27 cellular contexts compared by ENCODE assay signal in the genomic region with DNA sequence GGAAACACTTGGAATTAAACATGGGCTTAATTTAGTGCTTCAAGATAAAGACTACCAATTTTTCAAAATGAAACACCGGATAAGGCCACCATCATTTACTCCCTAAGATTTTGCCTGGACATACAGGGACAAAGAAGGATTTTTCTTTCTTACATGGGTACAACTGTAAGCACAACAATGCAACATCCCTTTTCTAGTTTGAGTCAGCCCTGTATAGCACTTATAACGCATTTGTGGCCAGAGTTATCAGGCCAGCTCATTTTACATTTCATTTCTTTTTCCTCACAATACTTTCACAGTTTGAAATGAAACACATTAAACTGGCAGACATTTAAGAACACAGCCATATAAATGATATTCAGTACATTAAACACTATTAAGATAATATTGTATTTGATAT. TPM values are rescaled to one million over a fixed set of nuclear protein-coding genes. Genes with fewer than 3 reads are reported as not detected.
DNase-seq lines count a peak whose midpoint lies in the region; TF ChIP-seq lines count a peak whose summit lies in the region.
"Had no signal": no experiment of that assay in that cellular context is flagged by ENCODE, and none has a peak within 500 bp of the region (broad histone marks: within the 10 kb centered on the region; RNA-seq: fewer than 3 reads in every experiment).

No MANE protein-coding gene starts in this region.

- peaks cover 36% of the 10 kb centered on the region for H3K4me1 ChIP-seq in GM23248 (ENCODE audit: insufficient read depth)
- H3K4me1 ChIP-seq: gastrocnemius medialis, Peyer's patch had no signal

- no peaks in the 10 kb centered on the region for H3K27me3 Mint-ChIP-seq in nephron progenitor cell (ENCODE audit: low read depth, poor library complexity)
- H3K27me3 Mint-ChIP-seq: activated CD4-positive, alpha-beta T cell treated with anti-CD3 and anti-CD28 coated beads for 36 hours had no signal

- H3K79me2 ChIP-seq in GM23248 (ENCODE audit: insufficient read depth) = no peaks in the 10 kb centered on the region
- H3K79me2 ChIP-seq: hepatocyte had no signal

- no peaks in the 10 kb centered on the region for H3K9me3 Mint-ChIP-seq in nephron progenitor cell
- H3K9me3 Mint-ChIP-seq: activated naive CD4-positive, alpha-beta T cell treated with anti-CD3 and anti-CD28 coated beads, Interleukin-2, amount 50 U/mL, for 24 hours; CD8-positive, alpha-beta T cell had no signal

- no peak overlapping the region for H3K27ac Mint-ChIP-seq in nephron progenitor cell
- H3K27ac Mint-ChIP-seq: activated CD4-positive, alpha-beta T cell treated with anti-CD3 and anti-CD28 coated beads for 36 hours; activated naive CD4-positive, alpha-beta T cell treated with anti-CD3 and anti-CD28 coated beads, Interleukin-2, amount 50 U/mL, for 24 hours; CD8-positive, alpha-beta T cell had no signal

- H3K4me3 ChIP-seq in GM23248 = no peak overlapping the region
- H3K4me3 ChIP-seq: gastrocnemius medialis, hepatocyte, left lung, Peyer's patch, SJCRH30, transverse colon had no signal

- in situ Hi-C loops in GM23248 (cut with MboI) = no loop called here

- no peaks in the 10 kb centered on the region for H3K27me3 ChIP-seq in GM23248 (replicated peaks; ENCODE audit: insufficient read depth)
- H3K27me3 ChIP-seq: gastrocnemius medialis, hepatocyte, left lung, Peyer's patch, SJCRH30, transverse colon had no signal

- peak overlapping the region; percentile 28; the same call in 1 of the 2 replicates for H2AFZ ChIP-seq in GM23248
- H2AFZ ChIP-seq: hepatocyte had no signal

- TF ChIP-seq CTCF in nephron progenitor cell (IDR thresholded peaks at IDR 0.05) = no peak

- peak; percentile 51 for DNase-seq in GM23248
- peak; percentile 43 for DNase-seq in NCI-H146 (lab: John Stamatoyannopoulos, UW)
- DNase-seq in amniotic epithelial cell (ENCODE audit: low read depth) = peak; percentile 65
- DNase-seq in iris pigment epithelial cell (ENCODE audit: low read depth) = peak; percentile 68
- DNase-seq in COLO668 (lab: John Stamatoyannopoulos, UW; ENCODE audit: unreplicated experiment) = no peak
- no peak for DNase-seq in activated CD4-positive, alpha-beta T cell treated with anti-CD3 and anti-CD28 coated beads for 4 hours
- DNase-seq in nephron progenitor cell = no peak
- DNase-seq: activated CD4-positive, alpha-beta T cell treated with anti-CD3 and anti-CD28 coated beads for 36 hours; AML-193; CD8-positive, alpha-beta T cell; DMS53; gastrocnemius medialis; left lung; mesendoderm; NCI-H1092; NCI-H2029; NCI-H446 treated with DMSO at 0.1 percent for 48 hours; NK-92 treated with Interleukin-12 subunit alpha and Interleukin-12 subunit beta, amount 100 ng/mL, for 24 hours; Peyer's patch; SJCRH30; T-helper 2 cell; transverse colon had no signal

- no peak overlapping the region for H3K4me3 Mint-ChIP-seq in nephron progenitor cell
- H3K4me3 Mint-ChIP-seq: activated CD4-positive, alpha-beta T cell treated with anti-CD3 and anti-CD28 coated beads for 36 hours; activated naive CD4-positive, alpha-beta T cell treated with anti-CD3 and anti-CD28 coated beads, Interleukin-2, amount 50 U/mL, for 24 hours; CD8-positive, alpha-beta T cell had no signal

- no peak overlapping the region for H3K9ac ChIP-seq in GM23248
- H3K9ac ChIP-seq: KMS-11 had no signal

- peaks cover 11% of the 10 kb centered on the region for H3K4me1 Mint-ChIP-seq in nephron progenitor cell
- H3K4me1 Mint-ChIP-seq: activated CD4-positive, alpha-beta T cell treated with anti-CD3 and anti-CD28 coated beads for 36 hours; activated naive CD4-positive, alpha-beta T cell treated with anti-CD3 and anti-CD28 coated beads, Interleukin-2, amount 50 U/mL, for 24 hours had no signal

- no peaks in the 10 kb centered on the region for H4K20me1 ChIP-seq in GM23248 (ENCODE audit: insufficient read depth)

- no peaks in the 10 kb centered on the region for H3K9me2 ChIP-seq in GM23248 (ENCODE audit: insufficient read depth)

- H3K27ac ChIP-seq in GM23248 = peak overlapping the region; percentile 50
- H3K27ac ChIP-seq: gastrocnemius medialis, hepatocyte, KMS-11, left lung, Peyer's patch, SJCRH30, transverse colon had no signal

- WGBS in GM23248 (ENCODE audit: low coverage in 1 of 2, low lambda C conversion rate in 2 of 2, missing lambda C conversion rate in 2 of 2), 2 experiments = 71 to 77% methylated on average over 2 of the region's 2 CpGs

- no peaks in the 10 kb centered on the region for H3K36me3 Mint-ChIP-seq in nephron progenitor cell (ENCODE audit: low read depth)
- H3K36me3 Mint-ChIP-seq: activated naive CD4-positive, alpha-beta T cell treated with anti-CD3 and anti-CD28 coated beads, Interleukin-2, amount 50 U/mL, for 24 hours; CD8-positive, alpha-beta T cell had no signal

- peak overlapping the region; percentile 71 for H3K4me2 ChIP-seq in GM23248 (ENCODE audit: unreplicated experiment)
- H3K4me2 ChIP-seq: hepatocyte, KMS-11 had no signal

- H3K9me3 ChIP-seq in GM23248 (ENCODE audit: low read depth) = no peaks in the 10 kb centered on the region
- H3K9me3 ChIP-seq: gastrocnemius medialis, left lung, Peyer's patch, SJCRH30, transverse colon had no signal

- H3K36me3 ChIP-seq in GM23248 (ENCODE audit: low read depth) = no peaks in the 10 kb centered on the region
- H3K36me3 ChIP-seq: gastrocnemius medialis, left lung, Peyer's patch, SJCRH30, transverse colon had no signal

- H3F3A ChIP-seq in GM23248 (ENCODE audit: insufficient read depth) = peaks cover 22% of the 10 kb centered on the region

RNA-seq across cellular contexts. Expression of a gene that starts 9.8 kb away (rescaled TPM):
- under 0.01 TPM in 1 of 2 replicates, not detected in the other for total RNA-seq in GM23248 (2014; rRNA removed; shearing (Covaris generic))
- not detected in 2 replicates for polyA plus RNA-seq in GM23248 (2016; fragmentation: Nextera tagmentation; extraction: Ambion mirVana)
- total RNA-seq: activated CD4-positive, alpha-beta T cell treated with anti-CD3 and anti-CD28 coated beads for 36 hours; CD8-positive, alpha-beta T cell had no signal

RNA-seq across cellular contexts. Expression of a gene that starts 49.7 kb away (rescaled TPM):
- total RNA-seq in GM23248 (2014; rRNA removed; shearing (Covaris generic)) = not detected in 2 replicates
- not detected in 2 replicates for polyA plus RNA-seq in GM23248 (2016; fragmentation: Nextera tagmentation; extraction: Ambion mirVana)
- total RNA-seq: activated CD4-positive, alpha-beta T cell treated with anti-CD3 and anti-CD28 coated beads for 36 hours; CD8-positive, alpha-beta T cell; chondrocyte; pulmonary artery endothelial cell; SJCRH30 had no signal

Comparison
In these comparisons a context has a peak if more than half of its experiments do, and no peak if none do; other contexts are left out.
1. DNase-seq: peak in GM23248 (single experiment), NCI-H146 (single experiment), amniotic epithelial cell (single experiment) and iris pigment epithelial cell (single experiment); none in COLO668 (single experiment), activated CD4-positive, alpha-beta T cell treated with anti-CD3 and anti-CD28 coated beads for 4 hours (0 of 2) and nephron progenitor cell (single experiment).